In the genomic region with DNA sequence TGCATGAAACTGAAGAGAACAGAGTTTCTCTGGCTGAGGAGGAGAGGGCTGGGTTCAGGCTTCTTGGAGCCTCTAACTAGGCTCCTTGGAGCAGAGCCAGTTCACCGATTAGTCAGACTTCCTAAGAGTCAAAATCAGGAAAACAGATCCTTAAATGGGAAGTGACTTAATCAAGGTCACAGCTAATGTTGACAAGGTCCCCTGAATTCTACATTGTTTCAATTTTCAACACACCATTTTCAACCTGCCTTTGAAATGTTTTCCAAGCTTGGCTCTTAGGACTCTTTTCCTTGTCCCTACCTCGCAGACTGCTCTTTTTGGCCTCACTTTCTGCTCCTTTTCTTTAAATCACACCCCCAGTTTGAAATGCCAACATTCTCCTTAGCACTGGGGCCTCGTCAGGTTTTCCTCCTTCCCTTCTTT, we compare ENCODE assay signal across 8 cellular contexts. TPM values are rescaled to one million over a fixed set of nuclear protein-coding genes. Genes with fewer than 3 reads are reported as not detected.
DNase-seq lines count a peak whose midpoint lies in the region; ATAC-seq and TF ChIP-seq lines count a peak whose summit lies in the region.

No MANE protein-coding gene starts in this region.

- H3K4me1 Mint-ChIP-seq in CD8-positive, alpha-beta T cell (ENCODE audit: low read depth), result peaks cover 22% of the 10 kb centered on the region
- H3K4me1 Mint-ChIP-seq in activated T-helper 2 cell treated with anti-CD3 and anti-CD28 coated beads, Interferon-gamma antibody, Interleukin-2, Interleukin-4, amounts not matched to agents 10 μg/mL and 5 μg/mL and 100 μg/mL, durations not matched to agents 14 hours and 24 hours and 36 hours (ENCODE audit: low read depth), result peaks cover 24% of the 10 kb centered on the region

- WGBS in prostate gland, result 38% methylated on average over 3 of the region's 3 CpGs

- no peaks in the 10 kb centered on the region for H3K9me3 Mint-ChIP-seq in CD8-positive, alpha-beta T cell
- H3K9me3 Mint-ChIP-seq in activated T-helper 2 cell treated with anti-CD3 and anti-CD28 coated beads, Interferon-gamma antibody, Interleukin-2, Interleukin-4, amounts not matched to agents 10 μg/mL and 5 μg/mL and 100 μg/mL, durations not matched to agents 14 hours and 24 hours and 36 hours, result peaks cover 13% of the 10 kb centered on the region

- no peak overlapping the region for H3K4me3 Mint-ChIP-seq in CD8-positive, alpha-beta T cell
- no peak overlapping the region for H3K4me3 Mint-ChIP-seq in activated T-helper 2 cell treated with anti-CD3 and anti-CD28 coated beads, Interferon-gamma antibody, Interleukin-2, Interleukin-4, amounts not matched to agents 10 μg/mL and 5 μg/mL and 100 μg/mL, durations not matched to agents 14 hours and 24 hours and 36 hours (ENCODE audit: low read depth)

- peaks cover 15% of the 10 kb centered on the region for H3K4me1 ChIP-seq in CD8-positive, alpha-beta T cell (ENCODE audit: insufficient read depth, low read length)
- H3K4me1 ChIP-seq in SJCRH30 (peaks cover 11% of the 10 kb centered on the region), prostate gland (replicated peaks) (no peaks in the 10 kb centered on the region)

- no peaks in the 10 kb centered on the region for H3K27me3 ChIP-seq in CD8-positive, alpha-beta T cell (ENCODE audit: insufficient read depth, low read length)
- H3K27me3 ChIP-seq in SJCRH30 (no peaks in the 10 kb centered on the region), prostate gland (replicated peaks; ENCODE audit: insufficient read depth) (no peaks in the 10 kb centered on the region)

- H3K36me3 Mint-ChIP-seq in CD8-positive, alpha-beta T cell, result no peaks in the 10 kb centered on the region
- peaks cover 3% of the 10 kb centered on the region for H3K36me3 Mint-ChIP-seq in activated T-helper 2 cell treated with anti-CD3 and anti-CD28 coated beads, Interferon-gamma antibody, Interleukin-2, Interleukin-4, amounts not matched to agents 10 μg/mL and 5 μg/mL and 100 μg/mL, durations not matched to agents 14 hours and 24 hours and 36 hours (ENCODE audit: low read depth)

- POLR2A ChIA-PET in CD8-positive, alpha-beta T cell (lab: Charles Lee), result no interaction called here

- H3K9me3 ChIP-seq in CD8-positive, alpha-beta T cell (ENCODE audit: low read length), result no peaks in the 10 kb centered on the region
- H3K9me3 ChIP-seq in SJCRH30 (replicated peaks) (0 out of 2 replicates have a peak, but pooled peaks cover 2% of the 10 kb centered on the region), prostate gland (no peaks in the 10 kb centered on the region)

- intact Hi-C loops in CD8-positive, alpha-beta T cell (cut with DNase I, micrococcal nuclease), result no loop called here
- intact Hi-C loops in prostate gland (cut with DNase I), result no loop called here
- intact Hi-C loops in activated T-helper 2 cell treated with anti-CD3 and anti-CD28 coated beads, Interferon-gamma antibody, Interleukin-2, Interleukin-4, amounts not matched to agents 10 μg/mL and 5 μg/mL and 100 μg/mL, durations not matched to agents 14 hours and 24 hours and 36 hours (cut with micrococcal nuclease), result no loop called here

- peak overlapping the region; percentile 37 for H3K27ac Mint-ChIP-seq in CD8-positive, alpha-beta T cell
- no peak overlapping the region for H3K27ac Mint-ChIP-seq in activated T-helper 2 cell treated with anti-CD3 and anti-CD28 coated beads, Interferon-gamma antibody, Interleukin-2, Interleukin-4, amounts not matched to agents 10 μg/mL and 5 μg/mL and 100 μg/mL, durations not matched to agents 14 hours and 24 hours and 36 hours

- TF ChIP-seq CTCF in CD8-positive, alpha-beta T cell (IDR thresholded peaks at IDR 0.05), result no peak
- no peak for TF ChIP-seq CTCF in prostate gland (IDR thresholded peaks at IDR 0.05)

- no peak for ATAC-seq in CD8-positive, alpha-beta T cell
- no peak for ATAC-seq in HG02852 (IDR thresholded peaks at IDR 0.05; ENCODE audit: unreplicated experiment)

- no peak overlapping the region for H3K27ac ChIP-seq in CD8-positive, alpha-beta T cell (ENCODE audit: low read depth, low read length)
- peak overlapping the region; percentile 57 for H3K27ac ChIP-seq in SJCRH30
- peak overlapping the region; percentile 39 to 66 for H3K27ac ChIP-seq in prostate gland

- H3K36me3 ChIP-seq in CD8-positive, alpha-beta T cell (ENCODE audit: insufficient read depth, low read length), result no peaks in the 10 kb centered on the region
- no peaks in the 10 kb centered on the region; the same call in 1 of the 2 replicates for H3K36me3 ChIP-seq in SJCRH30
- no peaks in the 10 kb centered on the region for H3K36me3 ChIP-seq in prostate gland

- TF ChIP-seq POLR2A in prostate gland (IDR thresholded peaks at IDR 0.05), result no peak

- H3K4me3 ChIP-seq in CD8-positive, alpha-beta T cell (ENCODE audit: low read depth, low read length), result no peak overlapping the region
- no peak overlapping the region for H3K4me3 ChIP-seq in SJCRH30
- no peak overlapping the region for H3K4me3 ChIP-seq in prostate gland

- H3K27me3 Mint-ChIP-seq in CD8-positive, alpha-beta T cell (ENCODE audit: low read depth), result no peaks in the 10 kb centered on the region
- H3K27me3 Mint-ChIP-seq in activated T-helper 2 cell treated with anti-CD3 and anti-CD28 coated beads, Interferon-gamma antibody, Interleukin-2, Interleukin-4, amounts not matched to agents 10 μg/mL and 5 μg/mL and 100 μg/mL, durations not matched to agents 14 hours and 24 hours and 36 hours (ENCODE audit: low read depth), result peaks cover 7% of the 10 kb centered on the region

- CTCF ChIA-PET in CD8-positive, alpha-beta T cell (lab: Charles Lee), result interaction anchor here (1.4 to 1.6 kb wide), 2 partner anchors 90 to 391 kb away, joined by 3 to 5 read pairs; no protein-coding TSS in a partner anchor

- no peak for DNase-seq in CD8-positive, alpha-beta T cell
- peak; percentile 69 to 83 for DNase-seq in SJCRH30
- DNase-seq in fibroblast of the conjunctiva (ENCODE audit: low read depth), result peak; percentile 77
- peak; percentile 33 for DNase-seq in prostate gland (ENCODE audit: low spot score)
- DNase-seq in DMS79 treated with DMSO at 0.1 percent for 48 hours (lab: John Stamatoyannopoulos, UW), result no peak
- no peak for DNase-seq in DMS79 (lab: John Stamatoyannopoulos, UW)
- DNase-seq in activated T-helper 2 cell treated with anti-CD3 and anti-CD28 coated beads, Interferon-gamma antibody, Interleukin-2, Interleukin-4, amounts not matched to agents 10 μg/mL and 5 μg/mL and 100 μg/mL, durations not matched to agents 14 hours and 24 hours and 36 hours (ENCODE audit: low spot score), result no peak

RNA-seq across cellular contexts. Expression of a gene that starts 16.3 kb away (rescaled TPM):
- not detected for total RNA-seq in CD8-positive, alpha-beta T cell
- total RNA-seq in SJCRH30 (2014; rRNA removed; shearing (Covaris generic)), result 58.4 and 61.9 TPM in 2 replicates
- total RNA-seq in prostate gland, result 1 to 10 TPM in 1 of 2 donors, not detected in 1; 4.3 TPM
- total RNA-seq in activated T-helper 2 cell treated with anti-CD3 and anti-CD28 coated beads, Interferon-gamma antibody, Interleukin-2, Interleukin-4, amounts not matched to agents 10 μg/mL and 5 μg/mL and 100 μg/mL, durations not matched to agents 14 hours and 24 hours and 36 hours, result not detected in 2 replicates

RNA-seq across cellular contexts. Expression of a gene that starts 28.2 kb away (rescaled TPM):
- total RNA-seq in CD8-positive, alpha-beta T cell, result not detected
- 28.0 and 28.9 TPM in 2 replicates for total RNA-seq in SJCRH30 (2014; rRNA removed; shearing (Covaris generic))
- total RNA-seq in prostate gland, result 10 to 100 TPM in 1 of 2 donors, 1 to 10 TPM in 1; 3.4 to 12.4 TPM
- not detected in 2 replicates for total RNA-seq in activated T-helper 2 cell treated with anti-CD3 and anti-CD28 coated beads, Interferon-gamma antibody, Interleukin-2, Interleukin-4, amounts not matched to agents 10 μg/mL and 5 μg/mL and 100 μg/mL, durations not matched to agents 14 hours and 24 hours and 36 hours

RNA-seq across cellular contexts. Expression of a gene that starts 36.4 kb away (rescaled TPM):
- total RNA-seq in CD8-positive, alpha-beta T cell, result 10 to 100 TPM; 44.5 to 48.6 TPM
- 163 and 205 TPM in 2 replicates for total RNA-seq in SJCRH30 (2014; rRNA removed; shearing (Covaris generic))
- 10 to 100 TPM; 32.2 to 76.9 TPM for total RNA-seq in prostate gland
- 102 and 109 TPM in 2 replicates for total RNA-seq in activated T-helper 2 cell treated with anti-CD3 and anti-CD28 coated beads, Interferon-gamma antibody, Interleukin-2, Interleukin-4, amounts not matched to agents 10 μg/mL and 5 μg/mL and 100 μg/mL, durations not matched to agents 14 hours and 24 hours and 36 hours

Comparison
In these comparisons a context has a peak if more than half of its experiments do, and no peak if none do; other contexts are left out.
1. DNase-seq: peak in SJCRH30 (2 of 2), fibroblast of the conjunctiva (single experiment) and prostate gland (single experiment); none in CD8-positive, alpha-beta T cell (0 of 7), DMS79 treated with DMSO at 0.1 percent for 48 hours (single experiment), DMS79 (single experiment) and activated T-helper 2 cell treated with anti-CD3 and anti-CD28 coated beads, Interferon-gamma antibody, Interleukin-2, Interleukin-4, amounts not matched to agents 10 μg/mL and 5 μg/mL and 100 μg/mL, durations not matched to agents 14 hours and 24 hours and 36 hours (single experiment).
2. RNA of a gene that starts 16.3 kb away (total RNA-seq): 58.4 to 61.9 TPM in SJCRH30; 4.3 TPM in prostate gland, not detected in CD8-positive, alpha-beta T cell and not detected in activated T-helper 2 cell treated with anti-CD3 and anti-CD28 coated beads, Interferon-gamma antibody, Interleukin-2, Interleukin-4, amounts not matched to agents 10 μg/mL and 5 μg/mL and 100 μg/mL, durations not matched to agents 14 hours and 24 hours and 36 hours; every median in the first group is over 10 times any median in the second.